In genomic region chr11:9396310-9396709, GRCh38 we compare ENCODE assay signal across 14 cellular contexts. TPM values are rescaled to one million over a fixed set of nuclear protein-coding genes. Genes with fewer than 3 reads are reported as not detected.
DNase-seq lines count a peak whose midpoint lies in the region; ATAC-seq and TF ChIP-seq lines count a peak whose summit lies in the region.
"Had no signal": no experiment of that assay in that cellular context is flagged by ENCODE, and none has a peak within 500 bp of the region (broad histone marks: within the 10 kb centered on the region; RNA-seq: fewer than 3 reads in every experiment).

No MANE protein-coding gene starts in this region.

- no peak overlapping the region for H3K27ac ChIP-seq in OCI-LY7 (ENCODE audit: low read depth, low read length, poor library complexity, severe bottlenecking)
- peak overlapping the region in 1 of 2 donors; percentile 44 for H3K27ac ChIP-seq in thoracic aorta
- H3K27ac ChIP-seq: GM23248 had no signal

- DNase-seq in activated naive CD4-positive, alpha-beta T cell treated with anti-CD3 and anti-CD28 coated beads, Interleukin-2, amount 50 U/mL, for 72 hours (ENCODE audit: low spot score in 2 of 2): no peak
- DNase-seq in activated naive CD4-positive, alpha-beta T cell treated with anti-CD3 and anti-CD28 coated beads, Interleukin-2, amount 10 ng/mL, durations not matched to agents 7 days and 5 days: no peak
- DNase-seq in OCI-LY7 (ENCODE audit: low spot score) (no peak), thoracic aorta (ENCODE audit: low spot score) (no peak), T-cell (no peak)
- DNase-seq: GM23248; naive thymus-derived CD8-positive, alpha-beta T cell; NCI-H1092 treated with DMSO at 0.1 percent for 48 hours; NK-92 treated with Interleukin-12 subunit alpha and Interleukin-12 subunit beta, amount 100 ng/mL, for 24 hours; retina; Right ventricle myocardium superior had no signal

- H3K36me3 Mint-ChIP-seq in activated naive CD4-positive, alpha-beta T cell treated with anti-CD3 and anti-CD28 coated beads, Interleukin-2, amount 50 U/mL, for 72 hours: peaks cover 0 to 26% of the 10 kb centered on the region in 2 donors
- peaks cover 23% of the 10 kb centered on the region for H3K36me3 Mint-ChIP-seq in activated naive CD4-positive, alpha-beta T cell treated with anti-CD3 and anti-CD28 coated beads, Interleukin-2, amount 10 ng/mL, durations not matched to agents 7 days and 5 days
- H3K36me3 Mint-ChIP-seq in dendritic cell treated with granulocyte-macrophage colony-stimulating factor and Interleukin-4, amounts not matched to agents 40 ng/mL and 50 ng/mL, for 4 days (ENCODE audit: low read depth): peaks cover 40% of the 10 kb centered on the region
- H3K36me3 Mint-ChIP-seq in T-cell: peaks cover 12% of the 10 kb centered on the region

- H4K20me1 ChIP-seq in OCI-LY7 (ENCODE audit: insufficient read depth, low read length): peaks cover 40% of the 10 kb centered on the region

- H3K79me2 ChIP-seq in OCI-LY7 (ENCODE audit: insufficient read depth, low read depth, low read length): peaks cover 100% of the 10 kb centered on the region

- no peak overlapping the region for H2AFZ ChIP-seq in OCI-LY7 (ENCODE audit: low read length)
- H2AFZ ChIP-seq: GM23248 had no signal

- H3K9me2 ChIP-seq in OCI-LY7 (ENCODE audit: insufficient read depth, low read length): no peaks in the 10 kb centered on the region

- POLR2A ChIA-PET in OCI-LY7 (lab: Charles Lee): no interaction called here
- POLR2A ChIA-PET in T-cell (lab: Charles Lee): no interaction called here

- no TSS peak for BruUV-seq in OCI-LY7 (replicated peaks; lab: Mats Ljungman, UMichigan)

- H3K27me3 Mint-ChIP-seq in activated naive CD4-positive, alpha-beta T cell treated with anti-CD3 and anti-CD28 coated beads, Interleukin-2, amount 10 ng/mL, durations not matched to agents 7 days and 5 days: no peaks in the 10 kb centered on the region
- H3K27me3 Mint-ChIP-seq in dendritic cell treated with granulocyte-macrophage colony-stimulating factor and Interleukin-4, amounts not matched to agents 40 ng/mL and 50 ng/mL, for 4 days: no peaks in the 10 kb centered on the region
- no peaks in the 10 kb centered on the region for H3K27me3 Mint-ChIP-seq in T-cell
- H3K27me3 Mint-ChIP-seq: naive thymus-derived CD8-positive, alpha-beta T cell had no signal

- intact Hi-C loops in OCI-LY7 (cut with micrococcal nuclease; ENCODE audit: unreplicated experiment): no loop called here
- intact Hi-C loops in dendritic cell treated with granulocyte-macrophage colony-stimulating factor and Interleukin-4, amounts not matched to agents 40 ng/mL and 50 ng/mL, for 4 days (cut with micrococcal nuclease): no loop called here

- ATAC-seq in activated naive CD4-positive, alpha-beta T cell treated with anti-CD3 and anti-CD28 coated beads, Interleukin-2, amount 50 U/mL, for 72 hours: no peak
- no peak for ATAC-seq in thoracic aorta (ENCODE audit: insufficient number of reproducible peaks, low FRiP score, low read depth)
- no peak for ATAC-seq in GM19351 (IDR thresholded peaks at IDR 0.05; ENCODE audit: unreplicated experiment)
- no peak for ATAC-seq in T-cell (replicated peaks in 1 of 4)
- no peak for ATAC-seq in HG03039 (IDR thresholded peaks at IDR 0.05; ENCODE audit: unreplicated experiment)
- ATAC-seq: naive thymus-derived CD8-positive, alpha-beta T cell had no signal

- peaks cover 45% of the 10 kb centered on the region for H3K4me1 ChIP-seq in OCI-LY7 (ENCODE audit: insufficient read depth, low read length, poor library complexity, severe bottlenecking)
- peaks cover 30 to 43% of the 10 kb centered on the region in 2 donors for H3K4me1 ChIP-seq in thoracic aorta (ENCODE audit: control insufficient read depth in 1 of 2, low read depth in 2 of 2)

- CTCF ChIA-PET in activated naive CD4-positive, alpha-beta T cell treated with anti-CD3 and anti-CD28 coated beads, Interleukin-2, amount 10 ng/mL, durations not matched to agents 7 days and 5 days (lab: Charles Lee): no interaction called here
- CTCF ChIA-PET in OCI-LY7 (lab: Charles Lee; ENCODE audit: unreplicated experiment): no interaction called here
- CTCF ChIA-PET in T-cell (lab: Charles Lee): no interaction called here

- H3K4me3 ChIP-seq in OCI-LY7 (ENCODE audit: low read depth, low read length, poor library complexity, severe bottlenecking) (no peak overlapping the region), thoracic aorta (peak overlapping the region; percentile 24)
- H3K4me3 ChIP-seq: GM23248 had no signal

- H3K4me3 Mint-ChIP-seq in activated naive CD4-positive, alpha-beta T cell treated with anti-CD3 and anti-CD28 coated beads, Interleukin-2, amount 10 ng/mL, durations not matched to agents 7 days and 5 days: no peak overlapping the region
- H3K4me3 Mint-ChIP-seq in dendritic cell treated with granulocyte-macrophage colony-stimulating factor and Interleukin-4, amounts not matched to agents 40 ng/mL and 50 ng/mL, for 4 days: no peak overlapping the region
- H3K4me3 Mint-ChIP-seq in T-cell: no peak overlapping the region

- H3K27ac Mint-ChIP-seq in activated naive CD4-positive, alpha-beta T cell treated with anti-CD3 and anti-CD28 coated beads, Interleukin-2, amount 50 U/mL, for 72 hours: peak overlapping the region; percentile 2 to 22
- H3K27ac Mint-ChIP-seq in activated naive CD4-positive, alpha-beta T cell treated with anti-CD3 and anti-CD28 coated beads, Interleukin-2, amount 10 ng/mL, durations not matched to agents 7 days and 5 days: no peak overlapping the region
- H3K27ac Mint-ChIP-seq in dendritic cell treated with granulocyte-macrophage colony-stimulating factor and Interleukin-4, amounts not matched to agents 40 ng/mL and 50 ng/mL, for 4 days: peak overlapping the region; percentile 43
- H3K27ac Mint-ChIP-seq in T-cell: no peak overlapping the region

- H3K9me3 ChIP-seq in OCI-LY7 (ENCODE audit: low read length) (no peaks in the 10 kb centered on the region), thoracic aorta (no peaks in the 10 kb centered on the region)

- H3K4me1 Mint-ChIP-seq in activated naive CD4-positive, alpha-beta T cell treated with anti-CD3 and anti-CD28 coated beads, Interleukin-2, amount 10 ng/mL, durations not matched to agents 7 days and 5 days: peaks cover 54% of the 10 kb centered on the region
- H3K4me1 Mint-ChIP-seq in dendritic cell treated with granulocyte-macrophage colony-stimulating factor and Interleukin-4, amounts not matched to agents 40 ng/mL and 50 ng/mL, for 4 days (ENCODE audit: low read depth): peaks cover 36% of the 10 kb centered on the region
- peaks cover 63 to 65% (median 63%) of the 10 kb centered on the region in 3 donors for H3K4me1 Mint-ChIP-seq in T-cell

- no peaks in the 10 kb centered on the region for H3K9me3 Mint-ChIP-seq in activated naive CD4-positive, alpha-beta T cell treated with anti-CD3 and anti-CD28 coated beads, Interleukin-2, amount 50 U/mL, for 72 hours
- H3K9me3 Mint-ChIP-seq in activated naive CD4-positive, alpha-beta T cell treated with anti-CD3 and anti-CD28 coated beads, Interleukin-2, amount 10 ng/mL, durations not matched to agents 7 days and 5 days: no peaks in the 10 kb centered on the region
- no peaks in the 10 kb centered on the region for H3K9me3 Mint-ChIP-seq in dendritic cell treated with granulocyte-macrophage colony-stimulating factor and Interleukin-4, amounts not matched to agents 40 ng/mL and 50 ng/mL, for 4 days
- H3K9me3 Mint-ChIP-seq in T-cell: no peaks in the 10 kb centered on the region
- H3K9me3 Mint-ChIP-seq: naive thymus-derived CD8-positive, alpha-beta T cell had no signal

- TF ChIP-seq CTCF in OCI-LY7 (conservative IDR thresholded peaks at IDR 0.05; ENCODE audit: low read length): no peak
- no peak for TF ChIP-seq CTCF in thoracic aorta (IDR thresholded peaks at IDR 0.05)

- H3K4me2 ChIP-seq in OCI-LY7 (ENCODE audit: low read length): peak overlapping the region; percentile 35

- H3K36me3 ChIP-seq in OCI-LY7 (ENCODE audit: insufficient read depth, low read length) (peaks cover 88% of the 10 kb centered on the region), thoracic aorta (no peaks in the 10 kb centered on the region)

- no peaks in the 10 kb centered on the region for H3K27me3 ChIP-seq in thoracic aorta (replicated peaks; ENCODE audit: insufficient read depth)

RNA-seq across cellular contexts. Expression of gene IPO7, which starts 11.9 kb away (rescaled TPM):
- total RNA-seq in activated naive CD4-positive, alpha-beta T cell treated with anti-CD3 and anti-CD28 coated beads, Interleukin-2, amount 50 U/mL, for 72 hours: 100 to 1,000 TPM; 146 to 147 TPM
- 88.3 and 120 TPM in 2 replicates for total RNA-seq in OCI-LY7 (2014; rRNA removed; shearing (Covaris generic))
- 150 and 160 TPM in 2 replicates for total RNA-seq in OCI-LY7 (2022)
- 100 to 1,000 TPM in 1 of 2 donors, 10 to 100 TPM in 1; 90.6 to 188 TPM for total RNA-seq in thoracic aorta
- 10 to 100 TPM; 53.3 to 72.8 (median 61.2) TPM for total RNA-seq in T-cell

Comparison
In these comparisons a context has a peak if more than half of its experiments do, and no peak if none do; other contexts are left out.
1. H3K27ac Mint-ChIP-seq: peak in activated naive CD4-positive, alpha-beta T cell treated with anti-CD3 and anti-CD28 coated beads, Interleukin-2, amount 50 U/mL, for 72 hours (2 of 2) and dendritic cell treated with granulocyte-macrophage colony-stimulating factor and Interleukin-4, amounts not matched to agents 40 ng/mL and 50 ng/mL, for 4 days (single experiment); none in activated naive CD4-positive, alpha-beta T cell treated with anti-CD3 and anti-CD28 coated beads, Interleukin-2, amount 10 ng/mL, durations not matched to agents 7 days and 5 days (single experiment) and T-cell (0 of 2).